In the genomic region with DNA sequence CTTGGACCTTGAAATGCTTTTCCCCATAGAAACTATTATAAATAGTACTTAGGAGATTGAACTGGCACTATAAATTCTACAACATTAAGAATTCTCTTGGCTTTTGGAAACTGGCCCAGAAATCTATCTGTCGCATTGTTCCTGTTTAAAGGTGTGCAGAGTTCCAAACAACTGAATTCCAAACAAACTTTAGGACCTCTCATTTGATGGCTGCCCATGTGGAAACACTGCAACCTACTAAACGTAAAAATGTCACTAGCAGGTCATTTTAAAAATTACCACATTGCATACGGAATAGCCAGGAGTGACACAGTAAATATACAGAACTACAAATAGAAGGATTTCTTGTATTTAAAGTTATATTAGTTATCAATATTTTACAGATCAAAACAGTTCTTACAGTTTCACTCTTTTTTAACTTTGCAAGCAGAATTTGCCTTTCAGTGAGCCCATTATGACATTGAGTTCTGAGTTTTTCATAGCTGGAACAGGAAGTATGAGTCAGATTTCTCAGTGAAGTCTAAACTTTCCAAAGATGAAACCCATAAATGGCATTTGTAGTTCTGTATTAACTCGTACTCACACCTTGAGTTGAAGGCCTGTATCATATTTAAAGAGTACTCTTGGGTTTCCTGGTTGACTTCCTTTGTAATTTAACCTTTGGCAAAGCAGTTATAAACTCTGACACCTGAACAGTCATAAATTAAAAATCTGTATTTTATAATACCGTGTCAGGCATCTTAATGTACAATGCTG, we compare ENCODE assay signal across 7 cellular contexts.
DNase-seq lines count a peak whose midpoint lies in the region; ATAC-seq, FAIRE-seq and TF ChIP-seq lines count a peak whose summit lies in the region.

No MANE protein-coding gene starts in this region.

- intact Hi-C loops in mucosa of descending colon (cut with DNase I, micrococcal nuclease), result no loop called here

- H3K4me1 Mint-ChIP-seq in activated T-helper 17 cell treated with anti-CD3 and anti-CD28 coated beads, Interleukin-2, amount 50 U/mL, for 72 hours, result peaks cover 8% of the 10 kb centered on the region

- TF ChIP-seq CTCF in mucosa of descending colon (IDR thresholded peaks at IDR 0.05), result no peak

- peaks cover 11% of the 10 kb centered on the region for H3K4me1 ChIP-seq in mucosa of descending colon (ENCODE audit: low read depth)

- FAIRE-seq in GM12891 (lab: Jason Lieb, UNC), result peak; percentile 74

- H3K9me3 ChIP-seq in mucosa of descending colon, result no peaks in the 10 kb centered on the region

- H3K27me3 Mint-ChIP-seq in activated T-helper 17 cell treated with anti-CD3 and anti-CD28 coated beads, Interleukin-2, amount 50 U/mL, for 72 hours, result no peaks in the 10 kb centered on the region

- H3K4me3 Mint-ChIP-seq in activated T-helper 17 cell treated with anti-CD3 and anti-CD28 coated beads, Interleukin-2, amount 50 U/mL, for 72 hours, result peak overlapping the region; percentile 15

- TF ChIP-seq POLR2A in GM12891 (IDR thresholded peaks at IDR 0.05; ENCODE audit: low read depth, low read length), result no peak

- no peaks in the 10 kb centered on the region for H3K36me3 Mint-ChIP-seq in activated T-helper 17 cell treated with anti-CD3 and anti-CD28 coated beads, Interleukin-2, amount 50 U/mL, for 72 hours (ENCODE audit: low read depth)

- no peaks in the 10 kb centered on the region for H3K9me3 Mint-ChIP-seq in activated T-helper 17 cell treated with anti-CD3 and anti-CD28 coated beads, Interleukin-2, amount 50 U/mL, for 72 hours

- no peak overlapping the region for H3K4me3 ChIP-seq in mucosa of descending colon

- peak; percentile 14 for DNase-seq in GM12891 (ENCODE audit: insufficient read length, low spot score)
- DNase-seq in mucosa of descending colon, result no peak
- no peak for DNase-seq in NCI-H187 (lab: John Stamatoyannopoulos, UW)
- DNase-seq in T-helper 9 cell, result no peak

- peak overlapping the region; percentile 24 for H3K27ac Mint-ChIP-seq in activated T-helper 17 cell treated with anti-CD3 and anti-CD28 coated beads, Interleukin-2, amount 50 U/mL, for 72 hours

- peak; percentile 97 for ATAC-seq in GM21390 (IDR thresholded peaks at IDR 0.05; ENCODE audit: unreplicated experiment)
- ATAC-seq in HG03571 (IDR thresholded peaks at IDR 0.05; ENCODE audit: unreplicated experiment), result peak; percentile 97
- peak; percentile 99 for ATAC-seq in activated T-helper 17 cell treated with anti-CD3 and anti-CD28 coated beads, Interleukin-2, amount 50 U/mL, for 72 hours (replicated peaks)
- ATAC-seq in mucosa of descending colon, result peak; percentile 98

- no peaks in the 10 kb centered on the region for H3K36me3 ChIP-seq in mucosa of descending colon (ENCODE audit: low read depth)

TF ChIP-seq in GM12891, 5 proteins besides CTCF, POLR2A, EP300 and RAD21:
- TF ChIP-seq SPI1 (IDR thresholded peaks at IDR 0.05; ENCODE audit: low read depth, low read length), result 0 out of 2 replicates have a peak, but pooled peaks have one; percentile 9
- no peak for TF ChIP-seq POLR2AphosphoS5 (IDR thresholded peaks at IDR 0.05; ENCODE audit: low read depth, low read length)
TF ChIP-seq in GM12891: peak in this region for 1.
